14 cellular contexts compared by ENCODE assay signal in genomic region chr9:304519-305185, GRCh38.
DNase-seq lines count a peak whose midpoint lies in the region; TF ChIP-seq lines count a peak whose summit lies in the region.
"Had no signal": no experiment of that assay in that cellular context is flagged by ENCODE, and none has a peak within 500 bp of the region (broad histone marks: within the 10 kb centered on the region; RNA-seq: fewer than 3 reads in every experiment).

No MANE protein-coding gene starts in this region.

- no peaks in the 10 kb centered on the region for H3K9me3 ChIP-seq in esophagus squamous epithelium

- H3K27ac Mint-ChIP-seq in activated T-cell treated with anti-CD3 and anti-CD28 coated beads, Interleukin-2, amount 50 U/mL, for 24 hours, result peak overlapping the region; percentile 83
- H3K27ac Mint-ChIP-seq: activated naive CD8-positive, alpha-beta T cell treated with anti-CD3 and anti-CD28 coated beads, Interleukin-2, amount 10 ng/mL, durations not matched to agents 7 days and 5 days had no signal

- H3K27ac ChIP-seq in VCaP, result peak overlapping the region; percentile 13; the same call in 1 of the 2 replicates
- H3K27ac ChIP-seq in esophagus squamous epithelium, result peak overlapping the region in 3 of 4 donors; percentile 29 to 64 (median 62)

- intact Hi-C loops in esophagus squamous epithelium (cut with DNase I), result loop anchor here (10.0 kb wide), 1 partner anchor 90 kb away; the partner anchor contains the start of gene DOCK8

- DNase-seq in activated T-cell treated with anti-CD3 and anti-CD28 coated beads, Interleukin-2, amount 50 U/mL, for 24 hours, result no peak
- no peak for DNase-seq in activated T-cell treated with anti-CD3 and anti-CD28 coated beads, Interleukin-2, amount 50 U/mL, for 48 hours
- DNase-seq in esophagus squamous epithelium (lab: John Stamatoyannopoulos, UW) (no peak), renal cortical epithelial cell (ENCODE audit: low read depth) (peak; percentile 64), NOMO-1 treated with dmso at 0.1 percent for 144 hours (lab: John Stamatoyannopoulos, UW; ENCODE audit: unreplicated experiment) (no peak), germinal center (ENCODE audit: low spot score) (no peak), HuH-7 (ENCODE audit: low spot score) (no peak)
- DNase-seq: activated naive CD8-positive, alpha-beta T cell treated with anti-CD3 and anti-CD28 coated beads, Interleukin-2, amount 10 ng/mL, durations not matched to agents 7 days and 5 days; Kasumi-1; NCI-H446; stimulated activated CD4-positive, alpha-beta T cell treated with anti-CD3 and anti-CD28 coated beads, Interleukin-15, amount 100 ng/mL, for 24 hours; stimulated activated naive CD4-positive, alpha-beta T cell had no signal

- H3K4me1 Mint-ChIP-seq in activated T-cell treated with anti-CD3 and anti-CD28 coated beads, Interleukin-2, amount 50 U/mL, for 24 hours (ENCODE audit: low read depth), result peaks cover 15% of the 10 kb centered on the region
- H3K4me1 Mint-ChIP-seq: nephron had no signal

- peaks cover 0 to 8% (median 0%) of the 10 kb centered on the region in 3 donors for H3K36me3 ChIP-seq in esophagus squamous epithelium

- no peak for TF ChIP-seq POLR2A in esophagus squamous epithelium (IDR thresholded peaks at IDR 0.05)

- no peak for TF ChIP-seq CTCF in VCaP (conservative IDR thresholded peaks at IDR 0.05)
- no peak for TF ChIP-seq CTCF in esophagus squamous epithelium (IDR thresholded peaks at IDR 0.05)

- no peaks in the 10 kb centered on the region for H3K9me3 Mint-ChIP-seq in activated T-cell treated with anti-CD3 and anti-CD28 coated beads, Interleukin-2, amount 50 U/mL, for 24 hours
- H3K9me3 Mint-ChIP-seq: activated naive CD8-positive, alpha-beta T cell treated with anti-CD3 and anti-CD28 coated beads, Interleukin-2, amount 10 ng/mL, durations not matched to agents 7 days and 5 days had no signal

- WGBS in esophagus squamous epithelium, 2 donors, result 27 to 29% methylated on average over 10 of the region's 10 CpGs

- peaks cover 95% of the 10 kb centered on the region for H3K36me3 Mint-ChIP-seq in activated T-cell treated with anti-CD3 and anti-CD28 coated beads, Interleukin-2, amount 50 U/mL, for 24 hours (ENCODE audit: low read depth)

- no peaks in the 10 kb centered on the region for H3K27me3 Mint-ChIP-seq in activated T-cell treated with anti-CD3 and anti-CD28 coated beads, Interleukin-2, amount 50 U/mL, for 24 hours
- H3K27me3 Mint-ChIP-seq: activated naive CD8-positive, alpha-beta T cell treated with anti-CD3 and anti-CD28 coated beads, Interleukin-2, amount 10 ng/mL, durations not matched to agents 7 days and 5 days had no signal

- H3K4me3 ChIP-seq in esophagus squamous epithelium, result peak overlapping the region in 3 of 4 donors; percentile 21 to 32 (median 23)

- no peak overlapping the region for H3K4me3 Mint-ChIP-seq in activated T-cell treated with anti-CD3 and anti-CD28 coated beads, Interleukin-2, amount 50 U/mL, for 24 hours
- H3K4me3 Mint-ChIP-seq: activated naive CD8-positive, alpha-beta T cell treated with anti-CD3 and anti-CD28 coated beads, Interleukin-2, amount 10 ng/mL, durations not matched to agents 7 days and 5 days; nephron had no signal

- H3K27me3 ChIP-seq in esophagus squamous epithelium, result no peaks in the 10 kb centered on the region

- H3K4me1 ChIP-seq in esophagus squamous epithelium, result peaks cover 0 to 14% (median 0%) of the 10 kb centered on the region in 3 donors
